18 cellular contexts compared by ENCODE assay signal in genomic region chr2:224354631-224355211, GRCh38. TPM values are rescaled to one million over a fixed set of nuclear protein-coding genes. Genes with fewer than 3 reads are reported as not detected.
A peak's percentile ranks its signal among the peaks of the same experiment; 100 is the strongest.
DNase-seq lines count a peak whose midpoint lies in the region; TF ChIP-seq lines count a peak whose summit lies in the region.
"Had no signal": no experiment of that assay in that cellular context is flagged by ENCODE, and none has a peak within 500 bp of the region (broad histone marks: within the 10 kb centered on the region; RNA-seq: fewer than 3 reads in every experiment).

No MANE protein-coding gene starts in this region.

- no peak overlapping the region for H2AFZ ChIP-seq in mesenchymal stem cell (ENCODE audit: low read depth, low read length)
- H2AFZ ChIP-seq: GM23338 had no signal

- TF ChIP-seq CTCF in fibroblast of mammary gland (conservative IDR thresholded peaks at IDR 0.05; ENCODE audit: control insufficient read depth, insufficient read depth, low read depth, low read length): no peak
- no peak for TF ChIP-seq CTCF in GM13977 (IDR thresholded peaks at IDR 0.05; ENCODE audit: extremely low read depth, insufficient read depth, missing control alignments)
- TF ChIP-seq CTCF in ovary (IDR thresholded peaks at IDR 0.05): no peak
- no peak for TF ChIP-seq CTCF in tibial nerve (IDR thresholded peaks at IDR 0.05)

- H3K23ac ChIP-seq in mesenchymal stem cell (ENCODE audit: low read length in 2 of 2): no peak overlapping the region

- no peak overlapping the region for H3K4me3 ChIP-seq in adipocyte (ENCODE audit: low read length)
- H3K4me3 ChIP-seq in fibroblast of mammary gland (ENCODE audit: control insufficient read depth, low read depth, low read length): no peak overlapping the region
- no peak overlapping the region for H3K4me3 ChIP-seq in mesenchymal stem cell (ENCODE audit: insufficient read depth in 1 of 2, low read depth in 1 of 2, low read length in 2 of 2)
- H3K4me3 ChIP-seq in ovary: no peak overlapping the region
- H3K4me3 ChIP-seq in tibial nerve: no peak overlapping the region
- H3K4me3 ChIP-seq: A549, GM12878, GM23338, K562 had no signal

- H2BK12ac ChIP-seq in mesenchymal stem cell (ENCODE audit: low read length in 2 of 2): no peak overlapping the region

- no peaks in the 10 kb centered on the region for H3K9me3 ChIP-seq in adipocyte (ENCODE audit: control insufficient read depth, low read length)
- no peaks in the 10 kb centered on the region for H3K9me3 ChIP-seq in mesenchymal stem cell (ENCODE audit: control insufficient read depth, low read length)
- no peaks in the 10 kb centered on the region for H3K9me3 ChIP-seq in ovary
- no peaks in the 10 kb centered on the region for H3K9me3 ChIP-seq in tibial nerve
- H3K9me3 ChIP-seq: A549 had no signal

- no peak overlapping the region for H2BK120ac ChIP-seq in mesenchymal stem cell (ENCODE audit: low read depth, low read length)

- H2BK15ac ChIP-seq in mesenchymal stem cell (ENCODE audit: low read depth, poor library complexity, severe bottlenecking): no peak overlapping the region

- H3K27ac ChIP-seq in mesenchymal stem cell (ENCODE audit: low read length, poor library complexity, severe bottlenecking) (no peak overlapping the region), ovary (no peak overlapping the region), tibial nerve (no peak overlapping the region)
- H3K27ac ChIP-seq: A549, HL-60 had no signal

- no peaks in the 10 kb centered on the region for H3K79me1 ChIP-seq in mesenchymal stem cell (replicated peaks; ENCODE audit: low read length, poor library complexity, severe bottlenecking)

- H2BK5ac ChIP-seq in mesenchymal stem cell (ENCODE audit: low read depth, low read length, poor library complexity, severe bottlenecking): no peak overlapping the region

- in situ Hi-C loops in GM13977 (cut with MboI; ENCODE audit: low pct_unique_long_range_greater_than_20kb, low sequenced_read_pairs, unreplicated experiment): loop anchor here (10.0 kb wide), 1 partner anchor 420 kb away; no protein-coding TSS in a partner anchor

- H4K91ac ChIP-seq in mesenchymal stem cell (ENCODE audit: low read length): peak overlapping the region; percentile 34

- no peak overlapping the region for H2AK5ac ChIP-seq in mesenchymal stem cell (ENCODE audit: low read length, severe bottlenecking)

- H3K18ac ChIP-seq in mesenchymal stem cell (ENCODE audit: low read depth in 1 of 2, low read length in 2 of 2): no peak overlapping the region

- 90% methylated on average over 14 of the region's 14 CpGs for WGBS in mesenchymal stem cell
- WGBS in ovary, 3 donors: 65 to 73% (median 70%) methylated on average over 14 of the region's 14 CpGs
- WGBS in tibial nerve, 2 donors: 60 to 61% methylated on average over 14 of the region's 14 CpGs

- intact Hi-C loops in ovary (cut with DNase I): loop anchor here in 2 of 4 donors (5.0 to 10.0 kb wide), 3 partner anchors 293 to 420 kb away; no protein-coding TSS in a partner anchor

- H3K36me3 ChIP-seq in adipocyte (ENCODE audit: control insufficient read depth, insufficient read depth, low read length, severe bottlenecking) (no peaks in the 10 kb centered on the region), mesenchymal stem cell (ENCODE audit: control insufficient read depth in 1 of 2, insufficient read depth in 2 of 2, low read depth in 1 of 2, low read length in 2 of 2) (no peaks in the 10 kb centered on the region), ovary (no peaks in the 10 kb centered on the region), tibial nerve (no peaks in the 10 kb centered on the region)

- H3K27me3 ChIP-seq in adipocyte (replicated peaks; ENCODE audit: control insufficient read depth, insufficient read depth, low read length) (no peaks in the 10 kb centered on the region), mesenchymal stem cell (ENCODE audit: control insufficient read depth in 1 of 2, insufficient read depth in 1 of 2, low read length in 2 of 2) (peaks cover 0 to 5% of the 10 kb centered on the region in 2 experiments), ovary (no peaks in the 10 kb centered on the region), tibial nerve (no peaks in the 10 kb centered on the region)

- no peak overlapping the region for H3K4me2 ChIP-seq in mesenchymal stem cell (ENCODE audit: low read length, poor library complexity, severe bottlenecking)
- H3K4me2 ChIP-seq: A549, GM23338 had no signal

- no peak overlapping the region for H3K4ac ChIP-seq in mesenchymal stem cell (ENCODE audit: low read depth in 1 of 2, low read length in 2 of 2)

- peak overlapping the region; percentile 54 for H3K9ac ChIP-seq in adipocyte (ENCODE audit: low read length)
- H3K9ac ChIP-seq in mesenchymal stem cell (ENCODE audit: low read length): no peak overlapping the region

- no peak overlapping the region for H3K14ac ChIP-seq in mesenchymal stem cell (ENCODE audit: low read length in 2 of 2)

- TF ChIP-seq EP300 in ovary (IDR thresholded peaks at IDR 0.05) (no peak), tibial nerve (IDR thresholded peaks at IDR 0.05) (no peak)

- H3K4me1 ChIP-seq in adipocyte (ENCODE audit: control insufficient read depth, insufficient read depth, low read length) (peaks cover 16% of the 10 kb centered on the region), mesenchymal stem cell (ENCODE audit: control insufficient read depth, insufficient read depth, low read depth, low read length) (no peaks in the 10 kb centered on the region), ovary (ENCODE audit: insufficient read depth) (no peaks in the 10 kb centered on the region), tibial nerve (peaks cover 0 to 11% (median 0%) of the 10 kb centered on the region in 4 donors)
- H3K4me1 ChIP-seq: A549 had no signal

- H4K8ac ChIP-seq in mesenchymal stem cell (ENCODE audit: low read length): no peak overlapping the region

- no peak for DNase-seq in adipocyte (ENCODE audit: low read depth)
- DNase-seq in fibroblast of mammary gland (ENCODE audit: low read depth): peak; percentile 53
- no peak for DNase-seq in mesenchymal stem cell
- no peak for DNase-seq in GM13977 (ENCODE audit: low spot score)
- DNase-seq in NCI-H82 (lab: John Stamatoyannopoulos, UW): no peak
- DNase-seq in ovary: no peak
- DNase-seq in tibial nerve (ENCODE audit: low spot score in 2 of 2): no peak
- DNase-seq: CD4-positive, CD25-positive, alpha-beta regulatory T cell; DMS 273 treated with DMSO at 0.1 percent for 48 hours; DMS79; H7 had no signal

- no peak for TF ChIP-seq POLR2A in ovary (IDR thresholded peaks at IDR 0.05)
- no peak for TF ChIP-seq POLR2A in tibial nerve (IDR thresholded peaks at IDR 0.05)

RNA-seq across cellular contexts. Expression of gene FAM124B, which starts 47.2 kb away (rescaled TPM):
- polyA plus RNA-seq in mesenchymal stem cell (2013, experiment 1 of 2): 0.94 TPM
- 0.84 TPM for polyA plus RNA-seq in mesenchymal stem cell (2013, experiment 2 of 2)
- total RNA-seq in ovary: 1 to 10 TPM in 4 of 7 donors, under 1 TPM in 3; 0.11 to 1.5 (median 1.0) TPM
- polyA plus RNA-seq in ovary: 1 to 10 TPM; 2.7 to 3.0 TPM
- 10 to 100 TPM in 1 of 4 donors, 1 to 10 TPM in 2, under 1 TPM in 1; 0.84 to 12.3 (median 5.9) TPM for total RNA-seq in tibial nerve
- total RNA-seq: G401, GM12878 had no signal
- polyA plus RNA-seq: A549, AG04450, GM12878 had no signal
